In genomic region chr5:111853748-111854147, GRCh38 we compare ENCODE assay signal across 10 cellular contexts.
DNase-seq lines count a peak whose midpoint lies in the region; ATAC-seq and TF ChIP-seq lines count a peak whose summit lies in the region.
"Had no signal": no experiment of that assay in that cellular context is flagged by ENCODE, and none has a peak within 500 bp of the region (broad histone marks: within the 10 kb centered on the region; RNA-seq: fewer than 3 reads in every experiment).

No MANE protein-coding gene starts in this region.

- no peak overlapping the region for H3K27ac ChIP-seq in right atrium auricular region
- H3K27ac ChIP-seq: epithelial cell of prostate had no signal

- peaks cover 0 to 16% of the 10 kb centered on the region in 2 donors for H3K4me1 ChIP-seq in right atrium auricular region

- DNase-seq in left ventricle myocardium superior (no peak), right atrium auricular region (ENCODE audit: low spot score) (no peak), NCI-H2171 (lab: John Stamatoyannopoulos, UW) (peak; percentile 56), superior temporal gyrus (ENCODE audit: extremely low spot score) (peak; percentile 43), ecto neural progenitor cell (ENCODE audit: low spot score) (no peak), OCI-M2 (lab: John Stamatoyannopoulos, UW; ENCODE audit: unreplicated experiment) (no peak)
- no peak for DNase-seq in effector CD4-positive, alpha-beta T cell

- no peaks in the 10 kb centered on the region for H3K27me3 ChIP-seq in right atrium auricular region

- no peak for TF ChIP-seq CTCF in right atrium auricular region (IDR thresholded peaks at IDR 0.05)

- H3K9me3 ChIP-seq in right atrium auricular region: no peaks in the 10 kb centered on the region

- H3K36me3 ChIP-seq in right atrium auricular region: no peaks in the 10 kb centered on the region

- intact Hi-C loops in left ventricle myocardium superior (cut with micrococcal nuclease): no loop called here

- no peak overlapping the region for H3K4me3 ChIP-seq in right atrium auricular region
- H3K4me3 ChIP-seq: lung had no signal

- ATAC-seq in left ventricle myocardium superior (peak; percentile 48), HG02642 (IDR thresholded peaks at IDR 0.05; ENCODE audit: poor library complexity, unreplicated experiment) (peak; percentile 65)

Comparison
In these comparisons a context has a peak if more than half of its experiments do, and no peak if none do; other contexts are left out.
1. DNase-seq: peak in NCI-H2171 (single experiment) and superior temporal gyrus (single experiment); none in left ventricle myocardium superior (single experiment), right atrium auricular region (single experiment), ecto neural progenitor cell (single experiment), effector CD4-positive, alpha-beta T cell (single experiment) and OCI-M2 (single experiment).